Comparison of ENCODE assay signal across 1 cellular context in the genomic region with DNA sequence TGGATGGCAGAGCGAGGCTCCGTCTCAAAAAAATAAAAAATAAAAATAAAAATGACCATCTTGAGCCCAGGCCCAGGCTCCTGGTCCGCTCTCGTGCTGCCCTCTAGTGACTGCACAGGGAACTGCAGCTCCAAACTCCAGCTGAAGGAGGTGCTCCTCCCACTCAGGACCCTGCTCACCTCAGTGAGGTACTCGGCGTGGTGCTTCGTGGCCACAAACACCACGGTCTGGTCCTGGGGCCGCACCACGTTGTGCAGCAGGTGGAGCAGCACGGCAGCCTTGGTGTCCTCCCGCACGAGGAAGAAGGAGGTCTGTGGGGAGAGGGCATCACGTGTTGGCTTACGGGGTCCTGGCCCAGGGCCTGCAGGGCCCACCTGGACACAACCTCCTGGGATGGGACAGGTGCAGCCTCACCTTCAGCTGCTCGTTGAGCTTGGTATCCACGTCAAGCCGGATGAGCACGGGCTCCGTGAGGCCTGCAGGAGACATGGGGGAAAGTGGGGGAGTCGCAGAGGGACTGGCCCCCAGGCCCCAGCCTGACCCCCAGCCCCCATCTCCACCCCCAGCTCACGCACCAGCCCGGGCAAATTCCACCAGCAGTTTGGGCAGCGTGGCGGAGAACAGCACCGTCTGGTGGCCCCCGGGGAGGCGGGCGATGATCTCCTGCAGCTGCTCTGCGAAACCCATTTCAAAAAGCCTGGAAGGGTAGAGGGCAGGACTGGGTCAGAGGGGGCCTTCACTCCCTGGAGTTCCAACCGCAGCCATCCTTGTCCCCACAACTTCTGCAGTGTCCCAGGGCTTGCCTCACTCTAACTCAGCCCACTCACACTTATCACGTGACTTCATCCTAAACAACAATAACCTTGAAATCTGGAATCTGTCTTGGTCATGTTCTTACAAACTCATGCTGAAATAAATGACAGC.
TF ChIP-seq lines count a peak whose summit lies in the region.

No MANE protein-coding gene starts in this region.

TF ChIP-seq in HCT116, 20 proteins besides CTCF, POLR2A, EP300 and RAD21:
- no peak for TF ChIP-seq FOSL1 (IDR thresholded peaks at IDR 0.05; ENCODE audit: low read depth)
- no peak for TF ChIP-seq JUND (IDR thresholded peaks at IDR 0.05)
- TF ChIP-seq EZH2phosphoT487 (IDR thresholded peaks at IDR 0.05; ENCODE audit: borderline replicate concordance) = no peak
- no peak for TF ChIP-seq YY1 (IDR thresholded peaks at IDR 0.05; ENCODE audit: extremely low read depth, insufficient replicate concordance, low read depth, low read length)
- TF ChIP-seq POLR2AphosphoS5 (IDR thresholded peaks at IDR 0.05; ENCODE audit: low read depth, low read length) = no peak
- TF ChIP-seq EGR1 (IDR thresholded peaks at IDR 0.05; ENCODE audit: low read depth) = no peak
- TF ChIP-seq, protein P1, sequence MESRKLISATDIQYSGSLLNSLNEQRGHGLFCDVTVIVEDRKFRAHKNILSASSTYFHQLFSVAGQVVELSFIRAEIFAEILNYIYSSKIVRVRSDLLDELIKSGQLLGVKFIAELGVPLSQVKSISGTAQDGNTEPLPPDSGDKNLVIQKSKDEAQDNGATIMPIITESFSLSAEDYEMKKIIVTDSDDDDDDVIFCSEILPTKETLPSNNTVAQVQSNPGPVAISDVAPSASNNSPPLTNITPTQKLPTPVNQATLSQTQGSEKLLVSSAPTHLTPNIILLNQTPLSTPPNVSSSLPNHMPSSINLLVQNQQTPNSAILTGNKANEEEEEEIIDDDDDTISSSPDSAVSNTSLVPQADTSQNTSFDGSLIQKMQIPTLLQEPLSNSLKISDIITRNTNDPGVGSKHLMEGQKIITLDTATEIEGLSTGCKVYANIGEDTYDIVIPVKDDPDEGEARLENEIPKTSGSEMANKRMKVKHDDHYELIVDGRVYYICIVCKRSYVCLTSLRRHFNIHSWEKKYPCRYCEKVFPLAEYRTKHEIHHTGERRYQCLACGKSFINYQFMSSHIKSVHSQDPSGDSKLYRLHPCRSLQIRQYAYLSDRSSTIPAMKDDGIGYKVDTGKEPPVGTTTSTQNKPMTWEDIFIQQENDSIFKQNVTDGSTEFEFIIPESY (IDR thresholded peaks at IDR 0.05; ENCODE audit: extremely low read depth, insufficient replicate concordance, low read length) = no peak
- TF ChIP-seq SIN3A (IDR thresholded peaks at IDR 0.05; ENCODE audit: low read depth) = no peak
